1 cellular context compared by ENCODE assay signal in the genomic region with DNA sequence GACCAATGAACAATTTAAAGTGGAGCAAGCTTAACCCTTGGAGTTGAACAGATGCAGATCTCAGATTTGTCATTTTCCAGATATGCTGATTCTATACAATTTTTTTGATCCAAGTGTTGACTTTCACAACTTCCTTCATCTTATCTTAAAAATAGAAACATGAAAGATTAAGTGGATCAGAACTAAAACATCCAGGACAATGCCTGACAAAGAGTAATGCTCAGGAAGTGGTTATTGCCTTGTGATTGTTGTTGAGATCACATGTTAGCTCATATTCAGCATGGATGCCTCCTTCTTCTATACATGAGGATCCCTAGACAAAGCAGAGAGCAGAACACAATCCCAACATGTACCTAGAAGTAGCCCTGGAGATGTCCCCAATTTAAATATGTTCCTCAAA.
TF ChIP-seq lines count a peak whose summit lies in the region.

No MANE protein-coding gene starts in this region.

TF ChIP-seq in IMR-90, 13 proteins besides CTCF, POLR2A, EP300 and RAD21:
- TF ChIP-seq MAFK (IDR thresholded peaks at IDR 0.05; ENCODE audit: low read depth, low read length), result no peak
- TF ChIP-seq NFE2L2 (IDR thresholded peaks at IDR 0.05; ENCODE audit: low read depth, low read length), result no peak
- TF ChIP-seq MAZ (IDR thresholded peaks at IDR 0.05; ENCODE audit: borderline replicate concordance, low read depth, low read length), result no peak
- no peak for TF ChIP-seq SMC3 (IDR thresholded peaks at IDR 0.05; ENCODE audit: low read depth, low read length)
- no peak for TF ChIP-seq USF2 (IDR thresholded peaks at IDR 0.05; ENCODE audit: low read depth, low read length)
TF ChIP-seq in IMR-90: peak in this region for 0.
